In genomic region chr17:42192189-42193126, GRCh38 we compare ENCODE assay signal across 1 cellular context.
TF ChIP-seq lines count a peak whose summit lies in the region.

No MANE protein-coding gene starts in this region.

TF ChIP-seq in IMR-90, 13 proteins besides CTCF, POLR2A, EP300 and RAD21:
- TF ChIP-seq USF2 (IDR thresholded peaks at IDR 0.05; ENCODE audit: low read depth, low read length) (no peak), RCOR1 (IDR thresholded peaks at IDR 0.05; ENCODE audit: insufficient replicate concordance, low read length) (no peak), FOS (IDR thresholded peaks at IDR 0.05; ENCODE audit: low read depth, low read length) (no peak), MXI1 (IDR thresholded peaks at IDR 0.05; ENCODE audit: borderline replicate concordance, low read depth, low read length) (no peak), NFE2L2 (IDR thresholded peaks at IDR 0.05; ENCODE audit: low read depth, low read length) (no peak), RFX5 (IDR thresholded peaks at IDR 0.05; ENCODE audit: low read depth, low read length) (no peak), ELK1 (IDR thresholded peaks at IDR 0.05; ENCODE audit: borderline replicate concordance, low read depth, low read length) (no peak), MAZ (IDR thresholded peaks at IDR 0.05; ENCODE audit: borderline replicate concordance, low read depth, low read length) (no peak), CEBPB (IDR thresholded peaks at IDR 0.05; ENCODE audit: low read depth, low read length) (no peak), CHD1 (IDR thresholded peaks at IDR 0.05; ENCODE audit: low read depth, low read length) (no peak), BHLHE40 (IDR thresholded peaks at IDR 0.05; ENCODE audit: low read depth, low read length) (no peak), MAFK (IDR thresholded peaks at IDR 0.05; ENCODE audit: low read depth, low read length) (no peak), SMC3 (IDR thresholded peaks at IDR 0.05; ENCODE audit: low read depth, low read length) (no peak)
TF ChIP-seq in IMR-90: peak in this region for 0.
